In the genomic region with DNA sequence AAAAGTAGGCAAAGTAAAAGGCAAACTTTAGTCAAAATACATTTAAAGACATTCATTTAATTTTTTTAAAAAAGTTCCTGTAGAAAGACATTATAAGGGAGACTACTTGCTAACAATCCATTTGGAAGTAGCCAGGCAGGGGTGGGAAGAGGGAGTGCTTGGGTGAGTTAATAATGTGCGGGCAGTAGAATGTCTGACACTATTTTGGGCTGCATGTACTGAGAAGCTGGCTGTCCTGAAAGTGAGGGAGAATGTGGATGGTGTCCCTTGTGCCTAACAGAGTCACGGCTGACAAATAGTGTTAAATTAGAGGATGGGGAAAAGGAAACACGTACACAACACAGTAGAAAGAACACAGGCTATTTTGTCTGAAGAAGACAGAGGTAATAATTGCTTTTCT, we compare ENCODE assay signal across 4 cellular contexts.
"Had no signal": no experiment of that assay in that cellular context is flagged by ENCODE, and none has a peak within 500 bp of the region (broad histone marks: within the 10 kb centered on the region; RNA-seq: fewer than 3 reads in every experiment).

No MANE protein-coding gene starts in this region.

- H2AFZ ChIP-seq: GM23338 had no signal

- H3K27ac Mint-ChIP-seq: GM23338 had no signal

- H3K4me3 Mint-ChIP-seq: GM23338, H9 had no signal

- DNase-seq: H9, HCEC 1CT, IMR-90 had no signal

- H3K4me1 Mint-ChIP-seq: GM23338, H9 had no signal

- H3K4me3 ChIP-seq: GM23338 had no signal

- ATAC-seq: GM23338 had no signal

- H3K4me2 ChIP-seq: GM23338 had no signal
